ENCODE assay signal across 17 cellular contexts in the genomic region with DNA sequence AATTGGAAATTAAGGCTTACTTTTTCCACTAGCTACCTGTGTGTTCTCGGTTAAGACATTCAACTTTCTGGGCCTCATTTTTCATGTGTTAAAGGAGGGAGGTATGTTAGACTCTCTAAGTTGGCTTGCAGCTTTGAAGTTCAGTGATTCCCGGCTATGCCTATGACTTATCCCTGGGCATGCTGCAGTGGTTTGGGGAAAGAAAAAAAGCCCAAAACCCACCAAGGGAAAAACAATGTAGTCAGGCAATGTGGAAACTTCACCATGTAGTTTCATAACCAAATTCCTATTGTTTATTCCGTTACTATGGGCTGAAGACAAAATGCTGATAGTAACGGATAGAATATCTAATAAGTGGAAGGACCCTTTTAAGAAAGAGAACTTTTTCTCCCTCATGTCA.
"Had no signal": no experiment of that assay in that cellular context is flagged by ENCODE, and none has a peak within 500 bp of the region (broad histone marks: within the 10 kb centered on the region; RNA-seq: fewer than 3 reads in every experiment).

No MANE protein-coding gene starts in this region.

- H3K27ac Mint-ChIP-seq: activated naive CD4-positive, alpha-beta T cell treated with anti-CD3 and anti-CD28 coated beads for 36 hours; activated T-helper 17 cell treated with anti-CD3 and anti-CD28 coated beads, Interleukin-2, amount 50 U/mL, for 72 hours; dendritic cell treated with granulocyte-macrophage colony-stimulating factor and Interleukin-4, amounts not matched to agents 40 ng/mL and 50 ng/mL, for 4 days; effector memory CD8-positive, alpha-beta T cell; natural killer cell treated with Interleukin-12 subunit alpha and Interleukin-12 subunit beta and Interleukin-15 and Interleukin-18, amount 100 ng/mL, for 72 hours; stimulated activated effector memory CD8-positive, alpha-beta T cell treated with anti-CD3 and anti-CD28 coated beads, Interleukin-12 subunit alpha, Interleukin-12 subunit beta, amount 100 ng/mL, for 72 hours had no signal

- H3K36me3 Mint-ChIP-seq: natural killer cell treated with Interleukin-12 subunit alpha and Interleukin-12 subunit beta and Interleukin-15 and Interleukin-18, amount 100 ng/mL, for 72 hours; stimulated activated effector memory CD8-positive, alpha-beta T cell treated with anti-CD3 and anti-CD28 coated beads, Interleukin-12 subunit alpha, Interleukin-12 subunit beta, amount 100 ng/mL, for 72 hours had no signal

- H3K27me3 ChIP-seq: sigmoid colon had no signal

- ATAC-seq: activated T-helper 17 cell treated with anti-CD3 and anti-CD28 coated beads, Interleukin-2, amount 50 U/mL, for 72 hours; effector memory CD8-positive, alpha-beta T cell; natural killer cell treated with Interleukin-12 subunit alpha and Interleukin-12 subunit beta and Interleukin-15 and Interleukin-18, amount 100 ng/mL, for 72 hours; SK-N-SH treated with all-trans-retinoic acid at 6 μM for 48 hours; stimulated activated effector memory CD8-positive, alpha-beta T cell treated with anti-CD3 and anti-CD28 coated beads, Interleukin-12 subunit alpha, Interleukin-12 subunit beta, amount 100 ng/mL, for 72 hours had no signal

- DNase-seq: activated CD4-positive, alpha-beta T cell treated with anti-CD3 and anti-CD28 coated beads, Interleukin-2, amount 50 U/mL, for 4 hours; activated CD4-positive, CD25-positive, alpha-beta regulatory T cell treated with anti-CD3 and anti-CD28 coated beads, Interleukin-2, amount 50 U/mL, for 72 hours; activated naive CD4-positive, alpha-beta T cell treated with anti-CD3 and anti-CD28 coated beads for 36 hours; effector memory CD8-positive, alpha-beta T cell; hypothalamus; kidney glomerular epithelial cell; mesendoderm; occipital lobe; sigmoid colon; stimulated activated CD4-positive, alpha-beta T cell treated with anti-CD3 and anti-CD28 coated beads, Interleukin-12 subunit alpha, Interleukin-12 subunit beta, amount 100 ng/mL, for 4 hours; T-helper 1 cell; T1000 had no signal

- H3K9me3 ChIP-seq: sigmoid colon had no signal

- H3K4me3 Mint-ChIP-seq: activated naive CD4-positive, alpha-beta T cell treated with anti-CD3 and anti-CD28 coated beads for 36 hours; activated T-helper 17 cell treated with anti-CD3 and anti-CD28 coated beads, Interleukin-2, amount 50 U/mL, for 72 hours; dendritic cell treated with granulocyte-macrophage colony-stimulating factor and Interleukin-4, amounts not matched to agents 40 ng/mL and 50 ng/mL, for 4 days; effector memory CD8-positive, alpha-beta T cell; natural killer cell treated with Interleukin-12 subunit alpha and Interleukin-12 subunit beta and Interleukin-15 and Interleukin-18, amount 100 ng/mL, for 72 hours; stimulated activated effector memory CD8-positive, alpha-beta T cell treated with anti-CD3 and anti-CD28 coated beads, Interleukin-12 subunit alpha, Interleukin-12 subunit beta, amount 100 ng/mL, for 72 hours had no signal

- H3K36me3 ChIP-seq: sigmoid colon had no signal

- H3K27ac ChIP-seq: sigmoid colon had no signal

- H3K9me3 Mint-ChIP-seq: activated T-helper 17 cell treated with anti-CD3 and anti-CD28 coated beads, Interleukin-2, amount 50 U/mL, for 72 hours; dendritic cell treated with granulocyte-macrophage colony-stimulating factor and Interleukin-4, amounts not matched to agents 40 ng/mL and 50 ng/mL, for 4 days had no signal

- H3K4me3 ChIP-seq: sigmoid colon had no signal

- H3K4me1 Mint-ChIP-seq: activated T-helper 17 cell treated with anti-CD3 and anti-CD28 coated beads, Interleukin-2, amount 50 U/mL, for 72 hours; stimulated activated effector memory CD8-positive, alpha-beta T cell treated with anti-CD3 and anti-CD28 coated beads, Interleukin-12 subunit alpha, Interleukin-12 subunit beta, amount 100 ng/mL, for 72 hours had no signal

- H3K27me3 Mint-ChIP-seq: activated T-helper 17 cell treated with anti-CD3 and anti-CD28 coated beads, Interleukin-2, amount 50 U/mL, for 72 hours; dendritic cell treated with granulocyte-macrophage colony-stimulating factor and Interleukin-4, amounts not matched to agents 40 ng/mL and 50 ng/mL, for 4 days; effector memory CD8-positive, alpha-beta T cell; natural killer cell treated with Interleukin-12 subunit alpha and Interleukin-12 subunit beta and Interleukin-15 and Interleukin-18, amount 100 ng/mL, for 72 hours had no signal
